Comparison of ENCODE assay signal across 8 cellular contexts in genomic region chrX:11757729-11758399, GRCh38. TPM values are rescaled to one million over a fixed set of nuclear protein-coding genes. Genes with fewer than 3 reads are reported as not detected.
DNase-seq lines count a peak whose midpoint lies in the region; ATAC-seq and TF ChIP-seq lines count a peak whose summit lies in the region.

A gene with protein sequence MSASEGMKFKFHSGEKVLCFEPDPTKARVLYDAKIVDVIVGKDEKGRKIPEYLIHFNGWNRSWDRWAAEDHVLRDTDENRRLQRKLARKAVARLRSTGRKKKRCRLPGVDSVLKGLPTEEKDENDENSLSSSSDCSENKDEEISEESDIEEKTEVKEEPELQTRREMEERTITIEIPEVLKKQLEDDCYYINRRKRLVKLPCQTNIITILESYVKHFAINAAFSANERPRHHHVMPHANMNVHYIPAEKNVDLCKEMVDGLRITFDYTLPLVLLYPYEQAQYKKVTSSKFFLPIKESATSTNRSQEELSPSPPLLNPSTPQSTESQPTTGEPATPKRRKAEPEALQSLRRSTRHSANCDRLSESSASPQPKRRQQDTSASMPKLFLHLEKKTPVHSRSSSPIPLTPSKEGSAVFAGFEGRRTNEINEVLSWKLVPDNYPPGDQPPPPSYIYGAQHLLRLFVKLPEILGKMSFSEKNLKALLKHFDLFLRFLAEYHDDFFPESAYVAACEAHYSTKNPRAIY (plus strand): TSS chrX:11758237. CDS start chrX:11758264, 27 bp downstream.

- peak within 1 kb of the TSS; percentile 71 for H3K4me3 ChIP-seq in RWPE2 (ENCODE audit: severe bottlenecking)
- peak within 1 kb of the TSS; percentile 88 for H3K4me3 ChIP-seq in osteoblast (ENCODE audit: insufficient read depth, low read length)
- H3K4me3 ChIP-seq in aorta (ENCODE audit: low read length in 2 of 2): peak within 1 kb of the TSS; percentile 57 to 82

- H3K36me3 Mint-ChIP-seq in activated naive CD8-positive, alpha-beta T cell treated with anti-CD3 and anti-CD28 coated beads, Interleukin-2, amount 50 U/mL, for 24 hours (ENCODE audit: low read depth): peaks cover 20% of the 10 kb centered on the region

- ATAC-seq in GM19035 (IDR thresholded peaks at IDR 0.05; ENCODE audit: unreplicated experiment) (peak; percentile 43), HG03280 (IDR thresholded peaks at IDR 0.05; ENCODE audit: unreplicated experiment) (peak; percentile 42), RWPE2 (ENCODE audit: low read depth) (peak; percentile 39), Right ventricle myocardium inferior (peak; percentile 71), aorta (ENCODE audit: low FRiP score) (peak; percentile 76)
- peak; percentile 26 for ATAC-seq in activated naive CD8-positive, alpha-beta T cell treated with anti-CD3 and anti-CD28 coated beads, Interleukin-2, amount 50 U/mL, for 24 hours

- peak within 1 kb of the TSS; percentile 96 for H3K4me3 Mint-ChIP-seq in activated naive CD8-positive, alpha-beta T cell treated with anti-CD3 and anti-CD28 coated beads, Interleukin-2, amount 50 U/mL, for 24 hours

- no peaks in the 10 kb centered on the region for H3K27me3 ChIP-seq in RWPE2 (ENCODE audit: insufficient read depth, poor library complexity, severe bottlenecking)
- no peaks in the 10 kb centered on the region for H3K27me3 ChIP-seq in osteoblast (ENCODE audit: insufficient read depth, low read length)
- H3K27me3 ChIP-seq in aorta (ENCODE audit: control insufficient read depth in 1 of 2, insufficient read depth in 2 of 2, low read length in 1 of 2): no peaks in the 10 kb centered on the region

- TF ChIP-seq CTCF in RWPE2 (IDR thresholded peaks at IDR 0.05; ENCODE audit: poor library complexity, severe bottlenecking): no peak
- TF ChIP-seq CTCF in osteoblast (IDR thresholded peaks at IDR 0.05; ENCODE audit: extremely low read depth, low read depth, low read length): no peak

- H4K20me1 ChIP-seq in osteoblast (ENCODE audit: insufficient read depth, low read length): no peaks in the 10 kb centered on the region

- DNase-seq in CD1c-positive myeloid dendritic cell (ENCODE audit: extremely low spot score) (peak; percentile 60), RWPE2 (ENCODE audit: low spot score) (no peak), Right ventricle myocardium inferior (ENCODE audit: missing footprints) (peak; percentile 78), osteoblast (ENCODE audit: insufficient read length, low spot score, missing footprints) (peak; percentile 93), aorta (peak; percentile 81 to 92)
- peak; percentile 61 for DNase-seq in activated naive CD8-positive, alpha-beta T cell treated with anti-CD3 and anti-CD28 coated beads, Interleukin-2, amount 50 U/mL, for 24 hours

- peak within 1 kb of the TSS; percentile 98 for H3K27ac Mint-ChIP-seq in activated naive CD8-positive, alpha-beta T cell treated with anti-CD3 and anti-CD28 coated beads, Interleukin-2, amount 50 U/mL, for 24 hours

- peak within 1 kb of the TSS; percentile 86 for H3K4me2 ChIP-seq in osteoblast (ENCODE audit: insufficient read depth, low read length)

- peaks cover 3% of the 10 kb centered on the region for H3K79me2 ChIP-seq in osteoblast (ENCODE audit: insufficient read depth, low read length)

- intact Hi-C loops in Right ventricle myocardium inferior (cut with DNase I) (loop anchor here (10.0 kb wide), 1 partner anchor 643 kb away; the partner anchor contains the start of gene HCCS), aorta (cut with DNase I) (no loop called here)

- H3K4me1 Mint-ChIP-seq in activated naive CD8-positive, alpha-beta T cell treated with anti-CD3 and anti-CD28 coated beads, Interleukin-2, amount 50 U/mL, for 24 hours: peaks cover 25% of the 10 kb centered on the region

- H3K9me3 ChIP-seq in RWPE2 (ENCODE audit: severe bottlenecking) (no peaks in the 10 kb centered on the region), osteoblast (ENCODE audit: low read depth, low read length) (no peaks in the 10 kb centered on the region), aorta (ENCODE audit: control insufficient read depth, low read length) (no peaks in the 10 kb centered on the region)

- H3K4me1 ChIP-seq in RWPE2 (ENCODE audit: insufficient read depth, poor library complexity, severe bottlenecking): peaks cover 5% of the 10 kb centered on the region
- H3K4me1 ChIP-seq in osteoblast (ENCODE audit: insufficient read depth, low read length): peaks cover 14% of the 10 kb centered on the region
- H3K4me1 ChIP-seq in aorta (ENCODE audit: control insufficient read depth in 1 of 2, insufficient read depth in 2 of 2, low read length in 2 of 2): no peaks in the 10 kb centered on the region

- H3K36me3 ChIP-seq in RWPE2 (ENCODE audit: low read depth): peaks cover 23% of the 10 kb centered on the region
- peaks cover 16% of the 10 kb centered on the region for H3K36me3 ChIP-seq in osteoblast (ENCODE audit: insufficient read depth, low read length)
- no peaks in the 10 kb centered on the region for H3K36me3 ChIP-seq in aorta (ENCODE audit: control insufficient read depth in 1 of 2, insufficient read depth in 2 of 2, low read length in 1 of 2)

- H3K27ac ChIP-seq in RWPE2 (ENCODE audit: poor library complexity, severe bottlenecking) (peak within 1 kb of the TSS; percentile 55), osteoblast (ENCODE audit: low read depth, low read length) (peak within 1 kb of the TSS; percentile 91), aorta (ENCODE audit: low read depth in 1 of 2, low read length in 2 of 2) (peak within 1 kb of the TSS; percentile 29 to 94)

- H3K27me3 Mint-ChIP-seq in activated naive CD8-positive, alpha-beta T cell treated with anti-CD3 and anti-CD28 coated beads, Interleukin-2, amount 50 U/mL, for 24 hours: no peaks in the 10 kb centered on the region

- 0 to 34% methylated on average over 57 to 93 of the region's 93 CpGs for WGBS in aorta, 2 donors

- no peaks in the 10 kb centered on the region for H3K9me3 Mint-ChIP-seq in activated naive CD8-positive, alpha-beta T cell treated with anti-CD3 and anti-CD28 coated beads, Interleukin-2, amount 50 U/mL, for 24 hours

- H2AFZ ChIP-seq in osteoblast (ENCODE audit: low read length): peak within 1 kb of the TSS; percentile 85

RNA-seq across cellular contexts. Expression of the gene that starts here (rescaled TPM):
- total RNA-seq in Right ventricle myocardium inferior (14.6 TPM), osteoblast (24.5 and 26.4 TPM in 2 replicates), aorta (10 to 100 TPM; 26.2 to 35.3 TPM)
- 10 to 100 TPM; 30.3 to 36.4 TPM for polyA plus RNA-seq in aorta

Comparison
In these comparisons a context has a peak if more than half of its experiments do, and no peak if none do; other contexts are left out.
1. ATAC-seq: peak in every context shown above with its lines; median percentile 76 in aorta; 71 in Right ventricle myocardium inferior; 43 in GM19035; 42 in HG03280; 39 in RWPE2; 26 in activated naive CD8-positive, alpha-beta T cell treated with anti-CD3 and anti-CD28 coated beads, Interleukin-2, amount 50 U/mL, for 24 hours.